12 cellular contexts compared by ENCODE assay signal in the genomic region with DNA sequence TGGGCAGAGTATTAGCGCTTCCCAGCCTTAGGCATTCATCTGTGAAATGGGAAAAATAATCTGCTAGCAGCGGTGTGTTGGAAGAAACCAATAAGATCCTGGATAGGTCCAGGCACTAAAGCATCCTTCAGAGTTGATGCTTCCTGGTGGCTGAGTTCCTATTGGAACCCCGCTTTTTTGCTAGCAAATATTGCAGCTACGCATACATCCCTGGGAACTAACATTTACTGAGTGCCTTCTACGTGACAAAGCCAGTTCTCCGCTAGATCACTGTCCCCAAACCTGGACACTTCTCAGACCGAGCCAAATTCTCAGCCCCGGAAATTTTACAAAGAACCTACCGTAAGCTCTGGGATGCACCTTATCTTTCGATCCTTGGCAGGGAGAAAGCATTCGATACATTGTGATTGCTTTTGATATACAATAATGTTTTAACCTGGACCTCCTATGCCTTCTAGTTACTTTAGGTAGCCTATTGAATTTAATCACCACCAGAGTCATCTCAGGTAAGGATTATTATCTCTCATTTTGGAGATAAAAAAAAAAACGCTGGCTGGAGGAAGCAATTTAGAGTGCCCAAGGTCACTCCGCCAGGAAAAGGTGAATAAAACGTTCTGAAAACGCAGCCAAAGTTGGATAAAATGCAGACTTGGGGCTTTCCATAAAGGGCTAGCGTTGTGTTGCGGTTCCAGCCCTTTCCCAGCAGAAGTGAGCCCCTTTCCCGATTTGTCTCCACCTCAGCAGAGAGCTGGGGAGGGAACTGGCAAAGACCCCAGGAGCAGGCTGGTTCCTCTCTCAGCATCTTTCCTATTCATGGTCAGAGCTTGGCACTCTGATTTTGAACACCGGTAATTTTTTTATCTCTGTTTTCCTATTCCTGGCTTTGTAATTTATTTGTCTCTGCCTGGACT.
A peak's percentile ranks its signal among the peaks of the same experiment; 100 is the strongest.
DNase-seq lines count a peak whose midpoint lies in the region; ATAC-seq and TF ChIP-seq lines count a peak whose summit lies in the region.
"Had no signal": no experiment of that assay in that cellular context is flagged by ENCODE, and none has a peak within 500 bp of the region (broad histone marks: within the 10 kb centered on the region; RNA-seq: fewer than 3 reads in every experiment).

No MANE protein-coding gene starts in this region.

- in situ Hi-C loops in HAP-1 (cut with MboI; ENCODE audit: low sequenced_read_pairs) = loop anchor here (10.0 kb wide), 1 partner anchor 137 kb away; no protein-coding TSS in a partner anchor

- no peak overlapping the region for H3K9ac ChIP-seq in iPS-15b (ENCODE audit: low read depth, low read length)
- H3K9ac ChIP-seq: BLaER1 had no signal

- no peaks in the 10 kb centered on the region for H3K27me3 ChIP-seq in HAP-1 (ENCODE audit: low read depth)
- H3K27me3 ChIP-seq in iPS-15b (ENCODE audit: control insufficient read depth, insufficient read depth, low read length) = peaks cover 90% of the 10 kb centered on the region

- H3K36me3 ChIP-seq in HAP-1 (replicated peaks) (no peaks in the 10 kb centered on the region), iPS-15b (ENCODE audit: control insufficient read depth, insufficient read depth, low read length) (no peaks in the 10 kb centered on the region)
- H3K36me3 ChIP-seq: BLaER1 had no signal

- no peak for ATAC-seq in HG03439 (IDR thresholded peaks at IDR 0.05; ENCODE audit: unreplicated experiment)
- ATAC-seq in HG03432 (IDR thresholded peaks at IDR 0.05; ENCODE audit: unreplicated experiment) = no peak
- ATAC-seq: activated naive CD4-positive, alpha-beta T cell treated with anti-CD3 and anti-CD28 coated beads, Interleukin-2, amount 50 U/mL, for 72 hours had no signal

- H3K4me3 ChIP-seq in HAP-1 (peak overlapping the region; percentile 15), WI38 (ENCODE audit: low read depth, low read length) (peak overlapping the region; percentile 38), iPS-15b (ENCODE audit: low read depth, low read length) (peak overlapping the region; percentile 52)
- H3K4me3 ChIP-seq: BLaER1 had no signal

- TF ChIP-seq CTCF in WI38 (IDR thresholded peaks at IDR 0.05; ENCODE audit: low read depth, low read length) = no peak

- DNase-seq in HAP-1 (ENCODE audit: low spot score in 2 of 2) (no peak), retina (peak; percentile 64), DMS53 treated with DMSO at 0.1 percent for 48 hours (lab: John Stamatoyannopoulos, UW; ENCODE audit: unreplicated experiment) (no peak), anterior cingulate cortex (lab: John Stamatoyannopoulos, UW) (no peak)
- DNase-seq: NCI-H1694, occipital lobe had no signal

- H3K4me1 ChIP-seq in HAP-1 (peaks cover 20% of the 10 kb centered on the region), iPS-15b (ENCODE audit: control insufficient read depth, insufficient read depth, low read length) (peaks cover 25% of the 10 kb centered on the region)
- H3K4me1 ChIP-seq: BLaER1 had no signal

- no peaks in the 10 kb centered on the region for H3K9me3 ChIP-seq in HAP-1
- no peaks in the 10 kb centered on the region for H3K9me3 ChIP-seq in iPS-15b (ENCODE audit: control insufficient read depth, insufficient read depth, low read length)
